Comparison of ENCODE assay signal across 17 cellular contexts in the genomic region with DNA sequence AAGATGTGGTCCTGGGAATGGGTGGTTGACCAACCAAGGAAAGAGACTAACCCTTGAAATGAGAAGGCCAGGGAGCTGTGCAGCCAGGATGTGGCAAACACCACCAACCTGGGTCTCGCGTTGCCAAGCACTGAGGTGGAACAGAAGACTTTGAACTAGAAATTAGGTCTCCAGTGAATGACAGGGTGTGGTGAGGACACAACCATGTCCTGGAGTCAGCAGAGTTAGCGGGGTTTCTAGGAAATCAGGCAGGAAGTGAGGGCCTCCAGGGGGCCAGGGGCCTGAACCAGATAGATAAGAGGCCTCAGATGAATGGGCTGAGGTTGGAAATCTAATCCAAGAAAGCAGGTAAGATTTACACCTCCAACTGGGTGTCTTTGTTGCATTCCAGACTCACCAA.
A peak's percentile ranks its signal among the peaks of the same experiment; 100 is the strongest.
DNase-seq lines count a peak whose midpoint lies in the region; ATAC-seq and FAIRE-seq lines count a peak whose summit lies in the region.
"Had no signal": no experiment of that assay in that cellular context is flagged by ENCODE, and none has a peak within 500 bp of the region (broad histone marks: within the 10 kb centered on the region; RNA-seq: fewer than 3 reads in every experiment).

No MANE protein-coding gene starts in this region.

- H3K4me1 Mint-ChIP-seq in activated CD4-positive, alpha-beta T cell treated with anti-CD3 and anti-CD28 coated beads for 36 hours, result peaks cover 28% of the 10 kb centered on the region
- H3K4me1 Mint-ChIP-seq in T-helper 1 cell treated with Interleukin-12 subunit alpha and Interleukin-12 subunit beta and Interleukin-4 antibody, amounts not matched to agents 30 μg/mL and 1 μg/mL, for 36 hours (ENCODE audit: low read depth), result peaks cover 22% of the 10 kb centered on the region
- peaks cover 26% of the 10 kb centered on the region for H3K4me1 Mint-ChIP-seq in activated naive CD8-positive, alpha-beta T cell treated with anti-CD3 and anti-CD28 coated beads, Interleukin-2, amount 10 ng/mL, durations not matched to agents 7 days and 5 days

- H3K9me3 ChIP-seq in small intestine (ENCODE audit: control insufficient read depth, low read depth), result no peaks in the 10 kb centered on the region
- H3K9me3 ChIP-seq: body of pancreas, pancreas had no signal

- peaks cover 3% of the 10 kb centered on the region for H3K9me3 Mint-ChIP-seq in activated CD4-positive, alpha-beta T cell treated with anti-CD3 and anti-CD28 coated beads for 36 hours (ENCODE audit: low read depth)
- H3K9me3 Mint-ChIP-seq in T-helper 1 cell treated with Interleukin-12 subunit alpha and Interleukin-12 subunit beta and Interleukin-4 antibody, amounts not matched to agents 30 μg/mL and 1 μg/mL, for 36 hours, result no peaks in the 10 kb centered on the region
- H3K9me3 Mint-ChIP-seq in activated naive CD8-positive, alpha-beta T cell treated with anti-CD3 and anti-CD28 coated beads, Interleukin-2, amount 10 ng/mL, durations not matched to agents 7 days and 5 days, result peaks cover 3% of the 10 kb centered on the region

- DNase-seq in activated CD4-positive, alpha-beta T cell treated with anti-CD3 and anti-CD28 coated beads for 36 hours, result peak; percentile 55
- no peak for DNase-seq in activated CD4-positive, alpha-beta T cell treated with anti-CD3 and anti-CD28 coated beads for 1 hour
- peak; percentile 73 for DNase-seq in activated naive CD8-positive, alpha-beta T cell treated with anti-CD3 and anti-CD28 coated beads, Interleukin-2, amount 10 ng/mL, durations not matched to agents 7 days and 5 days
- DNase-seq in renal cortical epithelial cell (ENCODE audit: low read depth), result peak; percentile 49
- no peak for DNase-seq in small intestine
- no peak for DNase-seq in NCI-H1105 (lab: John Stamatoyannopoulos, UW)
- no peak for DNase-seq in SHP77 (lab: John Stamatoyannopoulos, UW)
- DNase-seq: activated CD4-positive, CD25-positive, alpha-beta regulatory T cell treated with anti-CD3 and anti-CD28 coated beads, Interleukin-2, amount 50 U/mL, for 72 hours; body of pancreas; H7; heart left ventricle; NCI-H1694; pancreas; substantia nigra had no signal

- H3K4me1 ChIP-seq in small intestine (ENCODE audit: control insufficient read depth in 2 of 2, insufficient read depth in 1 of 2, low read depth in 1 of 2, low read length in 1 of 2), result no peaks in the 10 kb centered on the region
- H3K4me1 ChIP-seq: body of pancreas, pancreas had no signal

- ATAC-seq in activated CD4-positive, alpha-beta T cell treated with anti-CD3 and anti-CD28 coated beads for 36 hours, result peak; percentile 74
- ATAC-seq in activated naive CD8-positive, alpha-beta T cell treated with anti-CD3 and anti-CD28 coated beads, Interleukin-2, amount 10 ng/mL, durations not matched to agents 7 days and 5 days (ENCODE audit: low read depth), result peak; percentile 92
- ATAC-seq: body of pancreas, heart left ventricle, pancreas had no signal

- H3K27me3 ChIP-seq in small intestine (ENCODE audit: control insufficient read depth in 2 of 2, insufficient read depth in 2 of 2, low read length in 2 of 2), result no peaks in the 10 kb centered on the region
- H3K27me3 ChIP-seq: body of pancreas, heart left ventricle, pancreas had no signal

- no peak overlapping the region for H3K4me3 Mint-ChIP-seq in activated CD4-positive, alpha-beta T cell treated with anti-CD3 and anti-CD28 coated beads for 36 hours
- H3K4me3 Mint-ChIP-seq in T-helper 1 cell treated with Interleukin-12 subunit alpha and Interleukin-12 subunit beta and Interleukin-4 antibody, amounts not matched to agents 30 μg/mL and 1 μg/mL, for 36 hours, result no peak overlapping the region
- H3K4me3 Mint-ChIP-seq in activated naive CD8-positive, alpha-beta T cell treated with anti-CD3 and anti-CD28 coated beads, Interleukin-2, amount 10 ng/mL, durations not matched to agents 7 days and 5 days, result peak overlapping the region; percentile 68

- no peak overlapping the region for H3K4me3 ChIP-seq in small intestine (ENCODE audit: low read depth in 1 of 2, low read length in 2 of 2)
- H3K4me3 ChIP-seq: body of pancreas, heart left ventricle, pancreas had no signal

- H3K27ac Mint-ChIP-seq in activated CD4-positive, alpha-beta T cell treated with anti-CD3 and anti-CD28 coated beads for 36 hours, result peak overlapping the region; percentile 51
- peak overlapping the region; percentile 18 for H3K27ac Mint-ChIP-seq in T-helper 1 cell treated with Interleukin-12 subunit alpha and Interleukin-12 subunit beta and Interleukin-4 antibody, amounts not matched to agents 30 μg/mL and 1 μg/mL, for 36 hours
- H3K27ac Mint-ChIP-seq in activated naive CD8-positive, alpha-beta T cell treated with anti-CD3 and anti-CD28 coated beads, Interleukin-2, amount 10 ng/mL, durations not matched to agents 7 days and 5 days, result peak overlapping the region; percentile 78

- H3K36me3 Mint-ChIP-seq in activated CD4-positive, alpha-beta T cell treated with anti-CD3 and anti-CD28 coated beads for 36 hours (ENCODE audit: low read depth), result no peaks in the 10 kb centered on the region
- H3K36me3 Mint-ChIP-seq in T-helper 1 cell treated with Interleukin-12 subunit alpha and Interleukin-12 subunit beta and Interleukin-4 antibody, amounts not matched to agents 30 μg/mL and 1 μg/mL, for 36 hours (ENCODE audit: low read depth), result no peaks in the 10 kb centered on the region
- peaks cover 5% of the 10 kb centered on the region for H3K36me3 Mint-ChIP-seq in activated naive CD8-positive, alpha-beta T cell treated with anti-CD3 and anti-CD28 coated beads, Interleukin-2, amount 10 ng/mL, durations not matched to agents 7 days and 5 days

- CTCF ChIA-PET in activated CD4-positive, alpha-beta T cell treated with anti-CD3 and anti-CD28 coated beads for 36 hours (lab: Charles Lee), result interaction anchor here (0.5 to 1.1 kb wide), 4 partner anchors 10 to 1074 kb away, joined by 3 to 6 read pairs (median 4); no protein-coding TSS in a partner anchor

- FAIRE-seq in small intestine (lab: Jason Lieb, UNC), result no peak
- FAIRE-seq: endometrium, pancreas had no signal

- H3K27me3 Mint-ChIP-seq in activated CD4-positive, alpha-beta T cell treated with anti-CD3 and anti-CD28 coated beads for 36 hours, result no peaks in the 10 kb centered on the region
- H3K27me3 Mint-ChIP-seq in T-helper 1 cell treated with Interleukin-12 subunit alpha and Interleukin-12 subunit beta and Interleukin-4 antibody, amounts not matched to agents 30 μg/mL and 1 μg/mL, for 36 hours (ENCODE audit: low read depth), result no peaks in the 10 kb centered on the region
- H3K27me3 Mint-ChIP-seq in activated naive CD8-positive, alpha-beta T cell treated with anti-CD3 and anti-CD28 coated beads, Interleukin-2, amount 10 ng/mL, durations not matched to agents 7 days and 5 days, result peaks cover 4% of the 10 kb centered on the region

- 58 to 67% (median 65%) methylated on average over 3 of the region's 3 CpGs for WGBS in small intestine, 3 donors

- H3K36me3 ChIP-seq in small intestine (ENCODE audit: control insufficient read depth in 2 of 2, insufficient read depth in 2 of 2, low read length in 2 of 2), result no peaks in the 10 kb centered on the region
- H3K36me3 ChIP-seq: heart left ventricle, pancreas had no signal

- POLR2A ChIA-PET in activated CD4-positive, alpha-beta T cell treated with anti-CD3 and anti-CD28 coated beads for 36 hours (lab: Charles Lee), result interaction anchor here (0.6 kb wide), 1 partner anchor 1201 kb away, joined by 4 read pairs; no protein-coding TSS in a partner anchor
- POLR2A ChIA-PET in activated naive CD8-positive, alpha-beta T cell treated with anti-CD3 and anti-CD28 coated beads, Interleukin-2, amount 10 ng/mL, durations not matched to agents 7 days and 5 days (lab: Charles Lee), result interaction anchor here (0.6 to 1.0 kb wide), 2 partner anchors 19 to 450 kb away, joined by 3 read pairs; no protein-coding TSS in a partner anchor

- intact Hi-C loops in activated CD4-positive, alpha-beta T cell treated with anti-CD3 and anti-CD28 coated beads for 36 hours (cut with DNase I, micrococcal nuclease), result no loop called here

- no peak overlapping the region for H3K27ac ChIP-seq in small intestine (ENCODE audit: low read depth in 1 of 2, low read length in 1 of 2)
- H3K27ac ChIP-seq: 22Rv1, body of pancreas, heart left ventricle, pancreas had no signal

Comparison
In these comparisons a context has a peak if more than half of its experiments do, and no peak if none do; other contexts are left out.
1. DNase-seq: peak in activated CD4-positive, alpha-beta T cell treated with anti-CD3 and anti-CD28 coated beads for 36 hours (single experiment), activated naive CD8-positive, alpha-beta T cell treated with anti-CD3 and anti-CD28 coated beads, Interleukin-2, amount 10 ng/mL, durations not matched to agents 7 days and 5 days (single experiment) and renal cortical epithelial cell (single experiment); none in activated CD4-positive, alpha-beta T cell treated with anti-CD3 and anti-CD28 coated beads for 1 hour (single experiment), small intestine (single experiment), NCI-H1105 (single experiment) and SHP77 (0 of 2).
2. H3K27ac Mint-ChIP-seq: peak in every context shown above with its lines; median percentile 78 in activated naive CD8-positive, alpha-beta T cell treated with anti-CD3 and anti-CD28 coated beads, Interleukin-2, amount 10 ng/mL, durations not matched to agents 7 days and 5 days; 51 in activated CD4-positive, alpha-beta T cell treated with anti-CD3 and anti-CD28 coated beads for 36 hours; 18 in T-helper 1 cell treated with Interleukin-12 subunit alpha and Interleukin-12 subunit beta and Interleukin-4 antibody, amounts not matched to agents 30 μg/mL and 1 μg/mL, for 36 hours.